ENCODE assay signal across 8 cellular contexts in genomic region chr12:121095544-121096198, GRCh38. TPM values are rescaled to one million over a fixed set of nuclear protein-coding genes. Genes with fewer than 3 reads are reported as not detected.
DNase-seq lines count a peak whose midpoint lies in the region; ATAC-seq and TF ChIP-seq lines count a peak whose summit lies in the region.

No MANE protein-coding gene starts in this region.

- H3K27ac ChIP-seq in psoas muscle (no peak overlapping the region), upper lobe of right lung (no peak overlapping the region)

- peak overlapping the region; percentile 88 for H3K4me3 Mint-ChIP-seq in T-helper 1 cell treated with Interleukin-12 subunit alpha and Interleukin-12 subunit beta and Interleukin-4 antibody, amounts not matched to agents 30 μg/mL and 1 μg/mL, for 36 hours

- H3K36me3 Mint-ChIP-seq in T-helper 1 cell treated with Interleukin-12 subunit alpha and Interleukin-12 subunit beta and Interleukin-4 antibody, amounts not matched to agents 30 μg/mL and 1 μg/mL, for 36 hours (ENCODE audit: low read depth): peaks cover 1% of the 10 kb centered on the region

- TF ChIP-seq CTCF in AG09319 (IDR thresholded peaks at IDR 0.05; ENCODE audit: low read depth, low read length) (peak; percentile 89), psoas muscle (IDR thresholded peaks at IDR 0.05) (peak; percentile 73), upper lobe of right lung (IDR thresholded peaks at IDR 0.05) (peak; percentile 85)

- peaks cover 32% of the 10 kb centered on the region for H3K4me1 Mint-ChIP-seq in T-helper 1 cell treated with Interleukin-12 subunit alpha and Interleukin-12 subunit beta and Interleukin-4 antibody, amounts not matched to agents 30 μg/mL and 1 μg/mL, for 36 hours (ENCODE audit: low read depth)

- peaks cover 17% of the 10 kb centered on the region for H3K27me3 Mint-ChIP-seq in T-helper 1 cell treated with Interleukin-12 subunit alpha and Interleukin-12 subunit beta and Interleukin-4 antibody, amounts not matched to agents 30 μg/mL and 1 μg/mL, for 36 hours (ENCODE audit: low read depth)

- peaks cover 0 to 7% (median 3%) of the 10 kb centered on the region in 3 donors for H3K27me3 ChIP-seq in psoas muscle (ENCODE audit: insufficient read depth in 3 of 3, low read length in 2 of 3)
- H3K27me3 ChIP-seq in upper lobe of right lung: no peaks in the 10 kb centered on the region

- peak; percentile 16 for DNase-seq in AG09319 (ENCODE audit: extremely low read depth, low read depth)
- peak; percentile 67 for DNase-seq in NCI-H1105 (lab: John Stamatoyannopoulos, UW)
- peak; percentile 51 for DNase-seq in amniotic epithelial cell (ENCODE audit: low read depth)
- DNase-seq in left ventricle myocardium superior: peak; percentile 79
- peak; percentile 60 to 80 for DNase-seq in psoas muscle
- DNase-seq in upper lobe of right lung: peak; percentile 87

- intact Hi-C loops in left ventricle myocardium superior (cut with micrococcal nuclease): no loop called here
- intact Hi-C loops in psoas muscle (cut with DNase I): loop anchor here in 1 of 2 donors (5.0 kb wide), 2 partner anchors 38 to 513 kb away; partner anchors contain the start of gene POP5
- intact Hi-C loops in upper lobe of right lung (cut with DNase I): no loop called here

- H3K4me3 ChIP-seq in psoas muscle (peak overlapping the region; percentile 50), upper lobe of right lung (peak overlapping the region; percentile 39)

- H3K36me3 ChIP-seq in psoas muscle (ENCODE audit: insufficient read depth in 1 of 2, low read depth in 1 of 2): no peaks in the 10 kb centered on the region
- no peaks in the 10 kb centered on the region for H3K36me3 ChIP-seq in upper lobe of right lung

- ATAC-seq in GM21529 (IDR thresholded peaks at IDR 0.05; ENCODE audit: unreplicated experiment) (peak; percentile 57), left ventricle myocardium superior (peak; percentile 92), psoas muscle (peak; percentile 66 to 88 (median 78)), upper lobe of right lung (peak; percentile 98)

- 2 to 4% (median 3%) methylated on average over 30 to 33 of the region's 33 CpGs for WGBS in psoas muscle, 3 donors

- no peaks in the 10 kb centered on the region for H3K9me3 ChIP-seq in psoas muscle
- no peaks in the 10 kb centered on the region for H3K9me3 ChIP-seq in upper lobe of right lung

- H3K4me1 ChIP-seq in psoas muscle: no peaks in the 10 kb centered on the region
- peaks cover 13% of the 10 kb centered on the region for H3K4me1 ChIP-seq in upper lobe of right lung

- peaks cover 12% of the 10 kb centered on the region for H3K9me3 Mint-ChIP-seq in T-helper 1 cell treated with Interleukin-12 subunit alpha and Interleukin-12 subunit beta and Interleukin-4 antibody, amounts not matched to agents 30 μg/mL and 1 μg/mL, for 36 hours

- H3K27ac Mint-ChIP-seq in T-helper 1 cell treated with Interleukin-12 subunit alpha and Interleukin-12 subunit beta and Interleukin-4 antibody, amounts not matched to agents 30 μg/mL and 1 μg/mL, for 36 hours: peak overlapping the region; percentile 65

RNA-seq across cellular contexts. Expression of gene P2RX7, which starts 37.0 kb away (rescaled TPM):
- total RNA-seq in left ventricle myocardium superior (1.9 TPM), psoas muscle (1 to 10 TPM in 1 of 4 donors, under 1 TPM in 3; 0.17 to 1.3 (median 0.50) TPM), upper lobe of right lung (20.1 TPM)
- under 1 TPM; 0.07 to 0.16 (median 0.10) TPM for polyA plus RNA-seq in psoas muscle

RNA-seq across cellular contexts. Expression of gene OASL, which starts 56.6 kb away (rescaled TPM):
- total RNA-seq in left ventricle myocardium superior: 0.55 TPM
- under 1 TPM; 0.15 to 0.30 (median 0.29) TPM for total RNA-seq in psoas muscle
- under 1 TPM in 2 of 3 donors, not detected in 1; 0.22 to 0.27 TPM for polyA plus RNA-seq in psoas muscle
- 12.7 TPM for total RNA-seq in upper lobe of right lung

Comparison
In these comparisons a context has a peak if more than half of its experiments do, and no peak if none do; other contexts are left out.
1. DNase-seq: peak in every context shown above with its lines; median percentile 87 in upper lobe of right lung; 79 in left ventricle myocardium superior; 70 in psoas muscle; 67 in NCI-H1105; 51 in amniotic epithelial cell; 16 in AG09319.